In genomic region chr11:84468255-84468654, GRCh38 we compare ENCODE assay signal across 19 cellular contexts.
"Had no signal": no experiment of that assay in that cellular context is flagged by ENCODE, and none has a peak within 500 bp of the region (broad histone marks: within the 10 kb centered on the region; RNA-seq: fewer than 3 reads in every experiment).

No MANE protein-coding gene starts in this region.

- DNase-seq: activated CD4-positive, alpha-beta T cell treated with anti-CD3 and anti-CD28 coated beads, Interleukin-2, amount 50 U/mL, for 1 hour; activated CD4-positive, CD25-positive, alpha-beta regulatory T cell treated with anti-CD3 and anti-CD28 coated beads, Interleukin-2, amount 50 U/mL, for 72 hours; activated CD8-positive, alpha-beta memory T cell treated with anti-CD3 and anti-CD28 coated beads, Interleukin-2, amount 50 U/mL, for 4 hours; activated naive CD4-positive, alpha-beta T cell treated with anti-CD3 and anti-CD28 coated beads, Interleukin-2, amount 10 ng/mL, durations not matched to agents 7 days and 5 days; activated naive CD8-positive, alpha-beta T cell treated with anti-CD3 and anti-CD28 coated beads, Interleukin-2, amount 50 U/mL, for 24 hours; activated T-cell treated with anti-CD3 and anti-CD28 coated beads, Interleukin-2, amount 50 U/mL, for 4 hours; effector CD4-positive, alpha-beta T cell; heart right ventricle; immature natural killer cell; lower lobe of right lung; natural killer cell; nucleus accumbens; stimulated activated CD4-positive, alpha-beta T cell treated with anti-CD3 and anti-CD28 coated beads, Interleukin-2, amount 100 ng/mL, for 24 hours; transverse colon; uterus had no signal

- H3K4me3 Mint-ChIP-seq: activated naive CD4-positive, alpha-beta T cell treated with anti-CD3 and anti-CD28 coated beads, Interleukin-2, amount 10 ng/mL, durations not matched to agents 7 days and 5 days; activated naive CD8-positive, alpha-beta T cell treated with anti-CD3 and anti-CD28 coated beads, Interleukin-2, amount 50 U/mL, for 24 hours; activated T-cell treated with anti-CD3 and anti-CD28 coated beads, Interleukin-2, amount 50 U/mL, for 4 hours; immature natural killer cell; natural killer cell; stimulated activated naive CD8-positive, alpha-beta T cell treated with anti-CD3 and anti-CD28 coated beads, Interleukin-15, Interleukin-2, amounts not matched to agents 100 ng/mL and 50 ng/mL, for 24 hours; T-helper 1 cell treated with Interleukin-12 subunit alpha and Interleukin-12 subunit beta and Interleukin-4 antibody, amounts not matched to agents 30 μg/mL and 1 μg/mL, for 36 hours had no signal

- H3K4me1 ChIP-seq: ascending aorta, breast epithelium, heart right ventricle, lower lobe of right lung, transverse colon, uterus had no signal

- H3K36me3 ChIP-seq: ascending aorta, breast epithelium, heart right ventricle, lower lobe of right lung, transverse colon, uterus had no signal

- H3K27me3 ChIP-seq: ascending aorta, breast epithelium, heart right ventricle, transverse colon, uterus had no signal

- H3K4me3 ChIP-seq: ascending aorta, breast epithelium, heart right ventricle, lower lobe of right lung, transverse colon, uterus had no signal

- H3K9me3 ChIP-seq: ascending aorta, breast epithelium, heart right ventricle, lower lobe of right lung, transverse colon, uterus had no signal

- H3K27me3 Mint-ChIP-seq: activated naive CD4-positive, alpha-beta T cell treated with anti-CD3 and anti-CD28 coated beads, Interleukin-2, amount 10 ng/mL, durations not matched to agents 7 days and 5 days; activated naive CD8-positive, alpha-beta T cell treated with anti-CD3 and anti-CD28 coated beads, Interleukin-2, amount 50 U/mL, for 24 hours; stimulated activated naive CD8-positive, alpha-beta T cell treated with anti-CD3 and anti-CD28 coated beads, Interleukin-15, Interleukin-2, amounts not matched to agents 100 ng/mL and 50 ng/mL, for 24 hours had no signal

- H3K27ac ChIP-seq: ascending aorta, breast epithelium, heart right ventricle, lower lobe of right lung, transverse colon, uterus had no signal

- H3K4me1 Mint-ChIP-seq: activated naive CD4-positive, alpha-beta T cell treated with anti-CD3 and anti-CD28 coated beads, Interleukin-2, amount 10 ng/mL, durations not matched to agents 7 days and 5 days; activated naive CD8-positive, alpha-beta T cell treated with anti-CD3 and anti-CD28 coated beads, Interleukin-2, amount 50 U/mL, for 24 hours; immature natural killer cell; natural killer cell had no signal

- H3K9me3 Mint-ChIP-seq: stimulated activated naive CD8-positive, alpha-beta T cell treated with anti-CD3 and anti-CD28 coated beads, Interleukin-15, Interleukin-2, amounts not matched to agents 100 ng/mL and 50 ng/mL, for 24 hours; T-helper 1 cell treated with Interleukin-12 subunit alpha and Interleukin-12 subunit beta and Interleukin-4 antibody, amounts not matched to agents 30 μg/mL and 1 μg/mL, for 36 hours had no signal

- H3K36me3 Mint-ChIP-seq: activated naive CD4-positive, alpha-beta T cell treated with anti-CD3 and anti-CD28 coated beads, Interleukin-2, amount 10 ng/mL, durations not matched to agents 7 days and 5 days; immature natural killer cell; natural killer cell had no signal

- H3K27ac Mint-ChIP-seq: activated naive CD4-positive, alpha-beta T cell treated with anti-CD3 and anti-CD28 coated beads, Interleukin-2, amount 10 ng/mL, durations not matched to agents 7 days and 5 days; activated naive CD8-positive, alpha-beta T cell treated with anti-CD3 and anti-CD28 coated beads, Interleukin-2, amount 50 U/mL, for 24 hours; immature natural killer cell; natural killer cell; stimulated activated naive CD8-positive, alpha-beta T cell treated with anti-CD3 and anti-CD28 coated beads, Interleukin-15, Interleukin-2, amounts not matched to agents 100 ng/mL and 50 ng/mL, for 24 hours; T-helper 1 cell treated with Interleukin-12 subunit alpha and Interleukin-12 subunit beta and Interleukin-4 antibody, amounts not matched to agents 30 μg/mL and 1 μg/mL, for 36 hours had no signal

- ATAC-seq: activated naive CD8-positive, alpha-beta T cell treated with anti-CD3 and anti-CD28 coated beads, Interleukin-2, amount 50 U/mL, for 24 hours; activated T-cell treated with anti-CD3 and anti-CD28 coated beads, Interleukin-2, amount 50 U/mL, for 4 hours; heart right ventricle; lower lobe of right lung; natural killer cell had no signal
